ENCODE assay signal across 1 cellular context in genomic region chr13:70375718-70376117, GRCh38.
TF ChIP-seq lines count a peak whose summit lies in the region.

No MANE protein-coding gene starts in this region.

TF ChIP-seq in GM23338, 12 proteins besides CTCF, POLR2A, EP300 and RAD21 (continued from another document):
- TF ChIP-seq REST (IDR thresholded peaks at IDR 0.05; ENCODE audit: unreplicated experiment) (no peak), JUNB (IDR thresholded peaks at IDR 0.05; ENCODE audit: unreplicated experiment) (no peak), STAT1 (IDR thresholded peaks at IDR 0.05; ENCODE audit: unreplicated experiment) (no peak), ZNF331 (CRISPR knock-in tag; IDR thresholded peaks at IDR 0.05; ENCODE audit: low read depth) (no peak), CREB1 (CRISPR knock-in tag; IDR thresholded peaks at IDR 0.05; ENCODE audit: low read depth) (no peak), EZH2 (IDR thresholded peaks at IDR 0.05; ENCODE audit: low read depth, unreplicated experiment) (no peak), NANOG (IDR thresholded peaks at IDR 0.05; ENCODE audit: borderline replicate concordance) (no peak), POLR2AphosphoS5 (IDR thresholded peaks at IDR 0.05; ENCODE audit: low read depth) (no peak), ZNF462 (CRISPR knock-in tag; IDR thresholded peaks at IDR 0.05) (no peak)
